ENCODE assay signal across 8 cellular contexts in the genomic region with DNA sequence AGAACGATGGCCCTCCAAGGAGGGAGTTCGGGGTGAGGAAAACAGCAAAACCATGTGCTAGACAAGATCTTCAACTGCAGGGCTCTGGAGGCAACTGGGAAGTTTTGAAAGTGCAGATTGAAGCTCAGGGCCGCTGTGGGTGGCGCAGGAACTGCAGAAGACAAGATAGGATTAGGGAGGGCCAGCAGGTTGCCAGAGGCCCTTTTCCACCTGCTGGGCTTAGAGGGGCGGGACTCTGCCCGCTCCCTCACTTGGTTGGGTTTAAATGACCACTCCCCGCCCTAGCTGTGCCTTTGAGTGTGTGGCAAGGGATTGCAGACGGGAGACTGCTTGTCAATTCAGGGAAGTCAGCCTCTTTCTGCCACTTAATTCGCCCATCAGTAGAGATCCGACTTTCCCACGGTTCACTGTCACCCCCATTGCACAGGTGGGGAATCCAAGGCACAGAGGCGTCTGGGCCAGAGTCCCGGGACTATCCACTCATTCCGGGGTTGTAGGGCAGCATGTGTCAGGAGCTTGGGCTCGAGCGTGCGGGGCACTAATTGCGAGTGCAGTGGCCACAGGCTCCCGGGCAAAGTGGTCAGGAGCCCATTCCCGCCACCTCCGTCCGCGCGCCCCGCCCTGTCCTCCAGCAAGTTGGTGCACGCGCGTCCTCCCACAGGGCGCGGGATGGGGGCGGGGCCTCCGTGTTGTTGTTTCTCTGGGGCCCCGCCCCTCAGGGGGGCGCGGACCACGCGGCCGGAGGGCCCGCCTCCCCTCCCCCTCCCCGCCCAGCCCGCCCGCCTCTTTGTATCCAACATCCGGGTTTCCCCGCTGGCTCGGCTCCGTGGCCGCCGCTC. TPM values are rescaled to one million over a fixed set of nuclear protein-coding genes. Genes with fewer than 3 reads are reported as not detected.
DNase-seq lines count a peak whose midpoint lies in the region; ATAC-seq and TF ChIP-seq lines count a peak whose summit lies in the region.

TSS of gene ACVR2B (plus strand) at position 816 of the 839 bp plus-strand sequence. CDS start 433 bp downstream, outside the sequence.

- H3K4me1 Mint-ChIP-seq in activated CD4-positive, alpha-beta memory T cell treated with anti-CD3 and anti-CD28 coated beads for 36 hours (ENCODE audit: low read depth), result peaks cover 2% of the 10 kb centered on the region

- H3K4me1 ChIP-seq in right lobe of liver, result peaks cover 0 to 17% (median 4%) of the 10 kb centered on the region in 4 donors

- peak within 1 kb of the TSS; percentile 96 for H3K4me3 Mint-ChIP-seq in activated CD4-positive, alpha-beta memory T cell treated with anti-CD3 and anti-CD28 coated beads for 36 hours

- ATAC-seq in HG03354 (IDR thresholded peaks at IDR 0.05; ENCODE audit: poor library complexity, severe bottlenecking, unreplicated experiment), result peak; percentile 43
- peak; percentile 72 to 86 (median 78) for ATAC-seq in right lobe of liver

- TF ChIP-seq CTCF in dorsolateral prefrontal cortex (IDR thresholded peaks at IDR 0.05 in 54 of 56, conservative IDR thresholded peaks at IDR 0.05 in 2 of 56; ENCODE audit: low read depth in 1 of 56, partially characterized antibody in 56 of 56) (peak in 9 of 56 donors; percentile 12 to 47 (median 21)), right lobe of liver (IDR thresholded peaks at IDR 0.05) (no peak)

- intact Hi-C loops in activated CD4-positive, alpha-beta memory T cell treated with anti-CD3 and anti-CD28 coated beads for 36 hours (cut with micrococcal nuclease), result loop anchor here (1.0 kb wide), 2 partner anchors 43 to 316 kb away; partner anchors contain the start of genes ACAA1 and EXOG
- intact Hi-C loops in dorsolateral prefrontal cortex (cut with DNase I) (loop anchor here (5.0 to 10.0 kb wide), 4 partner anchors 44 to 1461 kb away; partner anchors contain the start of genes EPM2AIP1 (in 1 of the 2), EXOG (in 1 of the 2), MLH1 (in 1 of the 2) and XYLB (in 1 of the 2)), right lobe of liver (cut with DNase I) (no loop called here)

- peak within 1 kb of the TSS; percentile 69 to 96 (median 89) for H3K4me3 ChIP-seq in dorsolateral prefrontal cortex
- H3K4me3 ChIP-seq in right lobe of liver, result peak within 1 kb of the TSS; percentile 68 to 78 (median 70)

- H3K9me3 ChIP-seq in right lobe of liver, result no peaks in the 10 kb centered on the region

- CTCF ChIA-PET in activated CD4-positive, alpha-beta memory T cell treated with anti-CD3 and anti-CD28 coated beads for 36 hours (lab: Charles Lee), result interaction anchor here (0.8 to 1.3 kb wide), 4 partner anchors 9 to 109 kb away, joined by 3 to 4 read pairs (median 4); partner anchors contain the start of gene XYLB

- POLR2A ChIA-PET in activated CD4-positive, alpha-beta memory T cell treated with anti-CD3 and anti-CD28 coated beads for 36 hours (lab: Charles Lee), result interaction anchor here (1.4 kb wide), 1 partner anchor 106 kb away, joined by 3 read pairs; no protein-coding TSS in a partner anchor

- H3K27ac ChIP-seq in dorsolateral prefrontal cortex (peak within 1 kb of the TSS; percentile 26 to 96 (median 83)), right lobe of liver (peak within 1 kb of the TSS; percentile 58 to 90 (median 77))

- H3K36me3 Mint-ChIP-seq in activated CD4-positive, alpha-beta memory T cell treated with anti-CD3 and anti-CD28 coated beads for 36 hours, result peaks cover 2% of the 10 kb centered on the region

- DNase-seq in DMS 273 (lab: John Stamatoyannopoulos, UW; ENCODE audit: unreplicated experiment) (peak; percentile 90), DMS 273 treated with DMSO at 0.1 percent for 48 hours (lab: John Stamatoyannopoulos, UW) (no peak), NCI-H526 treated with DMSO at 0.1 percent for 48 hours (lab: John Stamatoyannopoulos, UW) (peak; percentile 62), dorsolateral prefrontal cortex (peak; percentile 82 to 92 (median 88)), right lobe of liver (peak; percentile 90 to 92 (median 92))
- DNase-seq in activated CD4-positive, alpha-beta memory T cell treated with anti-CD3 and anti-CD28 coated beads for 36 hours, result peak; percentile 82
- peak; percentile 76 for DNase-seq in stimulated activated CD4-positive, alpha-beta T cell treated with anti-CD3 and anti-CD28 coated beads, Interleukin-4, amount 100 ng/mL, for 1 hour

- no peaks in the 10 kb centered on the region for H3K36me3 ChIP-seq in right lobe of liver

- no peaks in the 10 kb centered on the region for H3K9me3 Mint-ChIP-seq in activated CD4-positive, alpha-beta memory T cell treated with anti-CD3 and anti-CD28 coated beads for 36 hours

- H3K27me3 ChIP-seq in dorsolateral prefrontal cortex (no peaks in the 10 kb centered on the region), right lobe of liver (no peaks in the 10 kb centered on the region)

- TF ChIP-seq POLR2A in right lobe of liver (IDR thresholded peaks at IDR 0.05), result no peak

- 30% methylated on average over 11 of the region's 48 CpGs for WGBS in right lobe of liver (ENCODE audit: insufficient coverage, low coverage, low lambda C conversion rate, missing lambda C conversion rate)

- no peaks in the 10 kb centered on the region for H3K27me3 Mint-ChIP-seq in activated CD4-positive, alpha-beta memory T cell treated with anti-CD3 and anti-CD28 coated beads for 36 hours

- H3K27ac Mint-ChIP-seq in activated CD4-positive, alpha-beta memory T cell treated with anti-CD3 and anti-CD28 coated beads for 36 hours, result peak within 1 kb of the TSS; percentile 70

RNA-seq across cellular contexts. Expression of gene ACVR2B, which starts in this region (rescaled TPM):
- total RNA-seq in activated CD4-positive, alpha-beta memory T cell treated with anti-CD3 and anti-CD28 coated beads for 36 hours, result 1 to 10 TPM; 7.1 to 7.8 TPM
- total RNA-seq in dorsolateral prefrontal cortex (10 to 100 TPM; 10.4 to 24.2 (median 15.9) TPM), right lobe of liver (1 to 10 TPM; 2.0 to 5.9 (median 4.4) TPM)

Comparison
In these comparisons a context has a peak if more than half of its experiments do, and no peak if none do; other contexts are left out.
1. intact Hi-C loops: an anchor here in activated CD4-positive, alpha-beta memory T cell treated with anti-CD3 and anti-CD28 coated beads for 36 hours (1.0 kb wide) and dorsolateral prefrontal cortex (5.0 to 10.0 kb wide); none called in right lobe of liver.